In the genomic region with DNA sequence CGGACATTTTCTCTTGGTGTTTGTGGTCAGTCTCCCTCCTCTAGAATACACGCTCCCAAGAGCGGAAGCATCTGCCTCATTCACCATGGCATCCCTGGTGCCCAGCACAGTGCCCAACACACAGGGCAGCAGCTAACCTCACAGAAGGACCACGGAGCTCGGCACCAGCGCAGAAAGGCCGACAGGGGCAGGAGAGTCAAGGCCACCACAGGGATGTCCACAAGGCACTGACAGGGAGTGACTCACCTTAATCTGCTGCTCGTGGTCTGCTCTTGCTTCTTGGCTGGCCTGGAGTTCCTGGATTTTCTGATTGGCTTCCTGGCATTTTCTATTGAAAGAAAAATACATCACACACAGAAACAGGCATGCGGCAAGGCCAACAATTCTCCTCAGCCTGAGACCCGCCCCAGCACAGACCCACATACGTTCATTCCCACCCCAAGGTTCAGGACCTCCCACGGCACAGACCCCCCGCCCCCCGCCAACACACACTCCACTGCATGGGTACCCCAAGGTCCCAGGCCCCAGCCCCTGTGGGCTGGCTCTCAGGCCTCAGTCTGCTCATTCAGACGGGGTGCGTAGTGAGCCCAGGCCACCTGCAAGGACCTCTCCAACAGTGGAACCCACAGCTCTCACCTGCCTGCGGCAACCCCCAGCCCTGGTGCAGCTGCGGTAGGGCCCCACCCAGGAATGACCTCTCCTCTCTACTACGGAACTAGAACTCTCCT, we compare ENCODE assay signal across 20 cellular contexts. TPM values are rescaled to one million over a fixed set of nuclear protein-coding genes. Genes with fewer than 3 reads are reported as not detected.
DNase-seq lines count a peak whose midpoint lies in the region; ATAC-seq, FAIRE-seq and TF ChIP-seq lines count a peak whose summit lies in the region.
"Had no signal": no experiment of that assay in that cellular context is flagged by ENCODE, and none has a peak within 500 bp of the region (broad histone marks: within the 10 kb centered on the region; RNA-seq: fewer than 3 reads in every experiment).

No MANE protein-coding gene starts in this region.

- FAIRE-seq in GM12878 (lab: Jason Lieb, UNC) = no peak
- FAIRE-seq: GM12891, GM19239, K562 had no signal

- no peaks in the 10 kb centered on the region for H3K9me3 Mint-ChIP-seq in HFFc6

- intact Hi-C loops in GM12878 (cut with micrococcal nuclease; ENCODE audit: unreplicated experiment) = no loop called here

- DNase-seq in Daoy (ENCODE audit: low read depth) (peak; percentile 29), HFFc6 (peak; percentile 24), GM12878 (ENCODE audit: low read depth, low spot score) (no peak), retinal pigment epithelial cell (ENCODE audit: low read depth) (peak; percentile 14), 8988T (no peak), NCI-H748 treated with DMSO at 0.1 percent for 48 hours (lab: John Stamatoyannopoulos, UW) (no peak)
- no peak for DNase-seq in activated CD8-positive, alpha-beta memory T cell treated with anti-CD3 and anti-CD28 coated beads, Interleukin-2, amount 50 U/mL, for 48 hours
- DNase-seq: ACHN; COR-L47; DMS 273 treated with DMSO at 0.1 percent for 48 hours; NCI-H1105; NCI-H2081 treated with DMSO at 0.1 percent for 48 hours; NK-92 treated with Interleukin-12 subunit alpha and Interleukin-12 subunit beta, amount 100 ng/mL, for 24 hours; Peyer's patch; SHP77 had no signal

- 90% methylated on average over 18 of the region's 19 CpGs for WGBS in GM12878 (ENCODE audit: insufficient coverage, insufficient replicate concordance, low lambda C conversion rate, missing lambda C conversion rate)

- peaks cover 19% of the 10 kb centered on the region for H3K36me3 Mint-ChIP-seq in HFFc6 (ENCODE audit: low read depth)

- H3K4me3 Mint-ChIP-seq in HFFc6 = no peak overlapping the region

- TF ChIP-seq CTCF in HFFc6 (IDR thresholded peaks at IDR 0.05) (no peak), GM12878 (IDR thresholded peaks at IDR 0.05 in 2 of 3, conservative IDR thresholded peaks at IDR 0.05 in 1 of 3; ENCODE audit: control insufficient read depth in 2 of 3, extremely low read depth in 1 of 3, insufficient read depth in 1 of 3, low read depth in 3 of 3, low read length in 3 of 3) (no peak), retinal pigment epithelial cell (conservative IDR thresholded peaks at IDR 0.05; ENCODE audit: low read depth, low read length) (peak; percentile 31)

- no peak overlapping the region for H3K9ac ChIP-seq in GM12878 (ENCODE audit: control insufficient read depth, insufficient read depth, low read length)

- no peaks in the 10 kb centered on the region for H3K27me3 ChIP-seq in GM12878 (replicated peaks in 1 of 2; ENCODE audit: control insufficient read depth in 2 of 2, insufficient read depth in 2 of 2, low read length in 1 of 2)
- H3K27me3 ChIP-seq: Peyer's patch had no signal

- no peak for TF ChIP-seq POLR2A in GM12878 (IDR thresholded peaks at IDR 0.05; ENCODE audit: low read depth, low read length)

- CTCF ChIA-PET in GM12878 (lab: Yijun Ruan, JAX) = interaction anchor here (0.6 kb wide), 1 partner anchor 155 kb away, joined by 3 read pairs; no protein-coding TSS in a partner anchor

- peaks cover 2% of the 10 kb centered on the region for H3K27me3 Mint-ChIP-seq in HFFc6 (ENCODE audit: insufficient read depth)

- peaks cover 30 to 57% of the 10 kb centered on the region in 2 experiments for H3K36me3 ChIP-seq in GM12878 (ENCODE audit: control insufficient read depth in 2 of 2, insufficient read depth in 2 of 2, low read length in 1 of 2)

- H3K27ac Mint-ChIP-seq in HFFc6 = no peak overlapping the region

- BruUV-seq in GM12878 (replicated peaks; lab: Mats Ljungman, UMichigan) = TSS peak; percentile 32

- H3K4me3 ChIP-seq in GM12878 (no peak overlapping the region), retinal pigment epithelial cell (ENCODE audit: low read length) (no peak overlapping the region)
- H3K4me3 ChIP-seq: K562, Peyer's patch, SK-N-MC had no signal

- no peaks in the 10 kb centered on the region for H3K79me2 ChIP-seq in GM12878 (ENCODE audit: control insufficient read depth, insufficient read depth, low read length)

- H3K4me1 Mint-ChIP-seq in HFFc6 (ENCODE audit: low read depth) = no peaks in the 10 kb centered on the region

- no peaks in the 10 kb centered on the region for H3K9me3 ChIP-seq in GM12878 (replicated peaks; ENCODE audit: control insufficient read depth, insufficient read depth, low read length)
- H3K9me3 ChIP-seq: Peyer's patch had no signal

- in situ Hi-C loops in GM12878 (cut with MboI) = loop anchor here (10.0 kb wide), 1 partner anchor 553 kb away; no protein-coding TSS in a partner anchor

- no peak for ATAC-seq in GM12878
- ATAC-seq: HCT116, K562 had no signal

- SMC1A ChIA-PET in GM12878 (lab: Charles Lee; ENCODE audit: uncharacterized antibody, unreplicated experiment) = no interaction called here

- TF ChIP-seq EP300 in GM12878 (IDR thresholded peaks at IDR 0.05; ENCODE audit: borderline replicate concordance in 1 of 2, control insufficient read depth in 1 of 2, low read depth in 2 of 2, low read length in 2 of 2) = no peak

- no peak overlapping the region for H2AFZ ChIP-seq in GM12878 (ENCODE audit: control insufficient read depth, low read depth, low read length)

- no peak for TF ChIP-seq RAD21 in GM12878 (IDR thresholded peaks at IDR 0.05; ENCODE audit: insufficient read depth, low read depth, low read length)

- POLR2A ChIA-PET in GM12878 (lab: Charles Lee) = no interaction called here

- RAD21 ChIA-PET in GM12878 (lab: Charles Lee; ENCODE audit: unreplicated experiment) = no interaction called here

- H4K20me1 ChIP-seq in GM12878 (ENCODE audit: control insufficient read depth, insufficient read depth) = no peaks in the 10 kb centered on the region

- no peak overlapping the region for H3K27ac ChIP-seq in GM12878 (ENCODE audit: control insufficient read depth, insufficient read depth)
- H3K27ac ChIP-seq: Peyer's patch, SK-N-MC had no signal

- H3K4me2 ChIP-seq in GM12878 (ENCODE audit: control insufficient read depth, insufficient read depth) = no peak overlapping the region

- no peaks in the 10 kb centered on the region for H3K4me1 ChIP-seq in GM12878 (ENCODE audit: control insufficient read depth, insufficient read depth, low read length)
- H3K4me1 ChIP-seq: Peyer's patch had no signal

RNA-seq across cellular contexts. Expression of a gene that starts 14.9 kb away (rescaled TPM):
- 103 and 133 TPM in 2 replicates for total RNA-seq in Daoy (2014; rRNA removed; shearing (Covaris generic))
- 10 to 100 TPM; 34.6 to 44.8 (median 40.2) TPM for total RNA-seq in HFFc6 (2021; fragmentation: NEBNext Ultra II Directional; extraction: Animal tissue kit (Norgen Biotek cat#: 25700))
- total RNA-seq in GM12878 (2013; cell fraction: nucleolus; rRNA removed) = 141 TPM in 2 replicates
- 70.5 and 75.7 TPM in 2 replicates for total RNA-seq in GM12878 (2014; rRNA removed)
- total RNA-seq in GM12878 (2014; rRNA removed; fragmentation: Illumina TruSeq; extraction: Trizol) = 17.1 and 18.7 TPM in 2 replicates
- total RNA-seq in GM12878 (2021) = 56.5 and 56.6 TPM in 2 replicates
- polyA plus RNA-seq in GM12878 (2011; ENCODE audit: low read depth) = 20.3 TPM
- 18.6 and 33.4 TPM in 2 replicates for polyA plus RNA-seq in GM12878 (2011; rRNA removed)
- polyA plus RNA-seq in GM12878 (2011; cell fraction: cytosol; rRNA removed) = 63.4 and 81.7 TPM in 2 replicates
- 48.8 and 57.0 TPM in 2 replicates for polyA plus RNA-seq in GM12878 (2011; cell fraction: nucleus; rRNA removed)
- polyA plus RNA-seq in GM12878 (2012) = 37.9 and 62.7 TPM in 2 replicates
- polyA plus RNA-seq in GM12878 (2014; fragmentation: Illumina TruSeq; extraction: Trizol) = 2.4 and 8.1 TPM in 2 replicates
- polyA plus RNA-seq in GM12878 (2014; fragmentation: Nextera tagmentation; extraction: Ambion mirVana) = 1 to 10 TPM; 2.2 to 5.1 TPM
- polyA plus RNA-seq in GM12878 (2014; rRNA removed) = 43.2 and 63.4 TPM in 2 replicates
- polyA plus RNA-seq in GM12878 (2016; fragmentation: Nextera tagmentation; extraction: Ambion mirVana) = 10 to 100 TPM; 73.1 to 76.8 TPM
- 26.5 and 49.2 TPM in 2 replicates for polyA minus RNA-seq in GM12878 (2011; rRNA and poly(A)+ RNA removed)
- polyA minus RNA-seq in GM12878 (2011; cell fraction: cytosol; rRNA and poly(A)+ RNA removed) = 29.7 and 31.5 TPM in 2 replicates
- polyA minus RNA-seq in GM12878 (2011; cell fraction: nucleus; rRNA and poly(A)+ RNA removed) = 23.5 and 35.1 TPM in 2 replicates

RNA-seq across cellular contexts. Expression of a gene that starts 24.1 kb away (rescaled TPM):
- total RNA-seq in Daoy (2014; rRNA removed; shearing (Covaris generic)) = 51.7 and 58.2 TPM in 2 replicates
- 10 to 100 TPM; 25.9 to 30.5 (median 27.5) TPM for total RNA-seq in HFFc6 (2021; fragmentation: NEBNext Ultra II Directional; extraction: Animal tissue kit (Norgen Biotek cat#: 25700))
- 17.7 and 17.9 TPM in 2 replicates for total RNA-seq in GM12878 (2013; cell fraction: nucleolus; rRNA removed)
- total RNA-seq in GM12878 (2014; rRNA removed) (57.1 and 61.7 TPM in 2 replicates), GM12878 (2014; rRNA removed; fragmentation: Illumina TruSeq; extraction: Trizol) (54.8 and 60.1 TPM in 2 replicates), GM12878 (2021) (61.2 and 62.9 TPM in 2 replicates)
- 25.8 TPM for polyA plus RNA-seq in GM12878 (2011; ENCODE audit: low read depth)
- polyA plus RNA-seq in GM12878 (2011; rRNA removed) (34.8 and 43.2 TPM in 2 replicates), GM12878 (2014; fragmentation: Illumina TruSeq; extraction: Trizol) (75.6 and 79.8 TPM in 2 replicates), GM12878 (2014; fragmentation: Nextera tagmentation; extraction: Ambion mirVana) (10 to 100 TPM; 91.4 to 92.9 TPM), GM12878 (2014; rRNA removed) (58.9 and 59.2 TPM in 2 replicates), GM12878 (2016; fragmentation: Nextera tagmentation; extraction: Ambion mirVana) (100 to 1,000 TPM; 125 to 128 TPM)
- polyA plus RNA-seq in GM12878 (2011; cell fraction: cytosol; rRNA removed) = 36.7 and 39.9 TPM in 2 replicates
- 16.7 and 20.8 TPM in 2 replicates for polyA plus RNA-seq in GM12878 (2011; cell fraction: nucleus; rRNA removed)
- polyA plus RNA-seq in GM12878 (2012) = 37.1 and 37.7 TPM in 2 replicates
- polyA minus RNA-seq in GM12878 (2011; rRNA and poly(A)+ RNA removed) = 29.7 and 30.7 TPM in 2 replicates
- polyA minus RNA-seq in GM12878 (2011; cell fraction: cytosol; rRNA and poly(A)+ RNA removed) = 10.8 and 13.8 TPM in 2 replicates
- 9.9 and 13.7 TPM in 2 replicates for polyA minus RNA-seq in GM12878 (2011; cell fraction: nucleus; rRNA and poly(A)+ RNA removed)

RNA-seq across cellular contexts. Expression of a gene that starts 24.1 kb away (rescaled TPM):
- 108 and 129 TPM in 2 replicates for total RNA-seq in Daoy (2014; rRNA removed; shearing (Covaris generic))
- total RNA-seq in HFFc6 (2021; fragmentation: NEBNext Ultra II Directional; extraction: Animal tissue kit (Norgen Biotek cat#: 25700)) = 10 to 100 TPM; 35.6 to 57.6 (median 45.9) TPM
- total RNA-seq in GM12878 (2013; cell fraction: nucleolus; rRNA removed) = 4.4 and 5.3 TPM in 2 replicates
- total RNA-seq in GM12878 (2014; rRNA removed) (71.4 and 81.6 TPM in 2 replicates), GM12878 (2014; rRNA removed; fragmentation: Illumina TruSeq; extraction: Trizol) (56.4 and 58.1 TPM in 2 replicates), GM12878 (2021) (62.1 TPM in 2 replicates)
- polyA plus RNA-seq in GM12878 (2011; ENCODE audit: low read depth) = 44.4 TPM
- polyA plus RNA-seq in GM12878 (2011; rRNA removed) (24.1 and 40.2 TPM in 2 replicates), GM12878 (2014; fragmentation: Illumina TruSeq; extraction: Trizol) (7.7 and 36.7 TPM in 2 replicates), GM12878 (2014; fragmentation: Nextera tagmentation; extraction: Ambion mirVana) (10 to 100 TPM in 1 of 2 experiments, 1 to 10 TPM in 1; 7.7 to 23.3 TPM), GM12878 (2014; rRNA removed) (77.5 and 87.5 TPM in 2 replicates), GM12878 (2016; fragmentation: Nextera tagmentation; extraction: Ambion mirVana) (100 to 1,000 TPM; 115 to 122 TPM)
- polyA plus RNA-seq in GM12878 (2011; cell fraction: cytosol; rRNA removed) = 61.4 and 74.1 TPM in 2 replicates
- polyA plus RNA-seq in GM12878 (2011; cell fraction: nucleus; rRNA removed) = 36.5 and 38.9 TPM in 2 replicates
- 51.4 and 59.5 TPM in 2 replicates for polyA plus RNA-seq in GM12878 (2012)
- 18.9 and 42.0 TPM in 2 replicates for polyA minus RNA-seq in GM12878 (2011; rRNA and poly(A)+ RNA removed)
- 14.9 and 15.0 TPM in 2 replicates for polyA minus RNA-seq in GM12878 (2011; cell fraction: cytosol; rRNA and poly(A)+ RNA removed)
- polyA minus RNA-seq in GM12878 (2011; cell fraction: nucleus; rRNA and poly(A)+ RNA removed) = 7.5 and 9.6 TPM in 2 replicates

Comparison
In these comparisons a context has a peak if more than half of its experiments do, and no peak if none do; other contexts are left out.
1. DNase-seq: peak in Daoy (single experiment), HFFc6 (single experiment) and retinal pigment epithelial cell (single experiment); none in GM12878 (single experiment), activated CD8-positive, alpha-beta memory T cell treated with anti-CD3 and anti-CD28 coated beads, Interleukin-2, amount 50 U/mL, for 48 hours (single experiment), 8988T (single experiment) and NCI-H748 treated with DMSO at 0.1 percent for 48 hours (single experiment).